8 cellular contexts compared by ENCODE assay signal in the genomic region with DNA sequence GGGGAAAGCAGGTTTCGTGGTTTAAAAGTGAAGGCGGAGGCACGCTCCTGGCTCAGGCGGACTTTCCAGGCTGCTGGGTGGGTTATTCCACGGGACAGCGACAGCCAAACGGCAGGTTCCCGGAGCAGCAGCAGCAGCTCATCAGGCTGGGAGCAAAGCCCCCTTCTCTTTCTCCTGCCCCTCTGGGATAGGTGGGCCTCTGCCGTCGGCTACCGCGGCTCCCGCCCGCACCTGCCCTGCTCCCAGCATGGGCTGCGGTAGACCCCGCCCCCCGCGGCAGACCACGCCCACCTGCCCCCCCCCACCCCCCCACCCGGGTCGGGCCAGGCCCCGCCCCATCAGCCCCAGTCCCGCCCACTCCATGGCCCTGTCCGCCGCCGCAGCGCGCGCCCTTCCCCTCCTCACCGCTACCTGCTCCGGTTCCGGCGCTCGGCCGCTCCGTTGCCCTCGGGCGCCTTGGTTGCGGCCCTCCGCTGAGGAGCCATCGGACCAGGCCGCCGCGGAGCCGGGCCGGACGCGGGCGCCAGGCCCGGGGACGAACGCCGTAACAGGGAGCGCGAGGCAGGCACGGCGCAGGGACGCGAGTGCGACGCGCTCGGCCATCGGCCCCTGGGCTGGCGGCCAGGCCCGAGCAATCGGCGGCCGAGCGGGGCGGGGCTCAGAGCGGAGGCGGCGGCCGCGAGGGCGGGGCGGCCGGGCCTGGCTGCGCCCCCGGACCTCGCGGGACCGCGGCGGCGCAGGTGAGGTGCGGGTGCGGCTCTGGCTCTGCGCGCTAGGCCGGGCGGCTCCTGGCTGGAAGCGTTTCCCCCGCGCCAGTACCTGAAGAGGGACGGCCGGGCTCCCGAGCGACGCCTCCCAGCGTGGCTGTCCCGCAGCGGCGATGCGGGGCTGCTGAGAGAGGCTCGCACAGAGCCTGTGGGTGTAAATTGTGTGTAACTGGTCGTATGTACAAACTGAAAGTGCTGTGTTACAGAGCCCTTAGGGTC. TPM values are rescaled to one million over a fixed set of nuclear protein-coding genes. Genes with fewer than 3 reads are reported as not detected.
DNase-seq lines count a peak whose midpoint lies in the region; TF ChIP-seq lines count a peak whose summit lies in the region.

TSS of gene HEXD (plus strand) at position 347 of the 986 bp plus-strand sequence. CDS start 1,453 bp downstream, outside the sequence.
TSS of gene OGFOD3 (minus strand) at position 586 of the 986 bp plus-strand sequence. CDS start at position 485, 101 bp downstream.

- H3K27me3 ChIP-seq in testis: no peaks in the 10 kb centered on the region

- no peaks in the 10 kb centered on the region for H3K27me3 Mint-ChIP-seq in activated naive CD4-positive, alpha-beta T cell treated with anti-CD3 and anti-CD28 coated beads, Interleukin-2, amount 50 U/mL, for 24 hours
- H3K27me3 Mint-ChIP-seq in osteocyte (ENCODE audit: unreplicated experiment): no peaks in the 10 kb centered on the region

- H3K27ac Mint-ChIP-seq in activated naive CD4-positive, alpha-beta T cell treated with anti-CD3 and anti-CD28 coated beads, Interleukin-2, amount 50 U/mL, for 24 hours: peak within 1 kb of the TSS; percentile 76
- peak within 1 kb of the TSS; percentile 41 for H3K27ac Mint-ChIP-seq in osteocyte (ENCODE audit: unreplicated experiment)

- no peak for TF ChIP-seq POLR2A in testis (IDR thresholded peaks at IDR 0.05)

- H3K4me1 Mint-ChIP-seq in activated naive CD4-positive, alpha-beta T cell treated with anti-CD3 and anti-CD28 coated beads, Interleukin-2, amount 50 U/mL, for 24 hours: peaks cover 36% of the 10 kb centered on the region
- H3K4me1 Mint-ChIP-seq in osteocyte (ENCODE audit: unreplicated experiment): peaks cover 21% of the 10 kb centered on the region

- H3K4me3 Mint-ChIP-seq in activated naive CD4-positive, alpha-beta T cell treated with anti-CD3 and anti-CD28 coated beads, Interleukin-2, amount 50 U/mL, for 24 hours: peak within 1 kb of the TSS; percentile 79
- H3K4me3 Mint-ChIP-seq in osteocyte (ENCODE audit: unreplicated experiment): peak within 1 kb of the TSS; percentile 80

- peaks cover 6% of the 10 kb centered on the region for H3K36me3 Mint-ChIP-seq in activated naive CD4-positive, alpha-beta T cell treated with anti-CD3 and anti-CD28 coated beads, Interleukin-2, amount 50 U/mL, for 24 hours
- peaks cover 13% of the 10 kb centered on the region for H3K36me3 Mint-ChIP-seq in osteocyte (ENCODE audit: unreplicated experiment)

- no peaks in the 10 kb centered on the region for H3K9me3 ChIP-seq in testis

- peak within 1 kb of the TSS; percentile 81 for H3K4me3 ChIP-seq in GM08714 (ENCODE audit: low read length)
- H3K4me3 ChIP-seq in HFF-Myc (replicated peaks; ENCODE audit: low read depth, low read length): peak within 1 kb of the TSS; percentile 77
- peak within 1 kb of the TSS; percentile 79 to 83 for H3K4me3 ChIP-seq in testis

- peak within 1 kb of the TSS; percentile 81 to 92 for H3K27ac ChIP-seq in testis

- peaks cover 7% of the 10 kb centered on the region for H3K4me1 ChIP-seq in testis

- TF ChIP-seq CTCF in HFF-Myc (IDR thresholded peaks at IDR 0.05; ENCODE audit: low read depth, low read length, missing control alignments) (no peak), osteocyte (IDR thresholded peaks at IDR 0.05) (no peak), testis (IDR thresholded peaks at IDR 0.05) (peak in 1 of 3 experiments; percentile 39)

- DNase-seq in HFF-Myc (ENCODE audit: extremely low read depth, low read depth): no peak
- DNase-seq in MV-4-11 (lab: John Stamatoyannopoulos, UW): peak; percentile 61
- peak; percentile 77 for DNase-seq in SKM-1 (lab: John Stamatoyannopoulos, UW; ENCODE audit: unreplicated experiment)
- DNase-seq in glomerular visceral epithelial cell (ENCODE audit: extremely low spot score): peak; percentile 86
- peak; percentile 94 for DNase-seq in osteocyte (ENCODE audit: extremely low spot score, unreplicated experiment)
- peak; percentile 82 for DNase-seq in testis

- no peaks in the 10 kb centered on the region for H3K9me3 Mint-ChIP-seq in activated naive CD4-positive, alpha-beta T cell treated with anti-CD3 and anti-CD28 coated beads, Interleukin-2, amount 50 U/mL, for 24 hours
- H3K9me3 Mint-ChIP-seq in osteocyte (ENCODE audit: unreplicated experiment): no peaks in the 10 kb centered on the region

- no peaks in the 10 kb centered on the region for H3K36me3 ChIP-seq in testis (ENCODE audit: low read depth, missing control alignments)

- intact Hi-C loops in testis (cut with DNase I; ENCODE audit: low total_unique reads): loop anchor here (10.0 kb wide), 1 partner anchor 63 kb away; the partner anchor contains the start of gene TEX19

- WGBS in testis, 2 donors: 0 to 1% methylated on average over 22 to 71 of the region's 108 CpGs

RNA-seq across cellular contexts. Expression of gene HEXD, which starts in this region (rescaled TPM):
- total RNA-seq in osteocyte (21.9 and 26.5 TPM in 2 replicates), testis (10 to 100 TPM; 90.9 to 95.3 TPM)
- 24.4 TPM for polyA plus RNA-seq in testis (ENCODE audit: insufficient read depth, low read depth, low replicate concordance)

RNA-seq across cellular contexts. Expression of gene OGFOD3, which starts in this region (rescaled TPM):
- total RNA-seq in osteocyte (30.7 and 32.8 TPM in 2 replicates), testis (10 to 100 TPM; 28.9 to 37.4 TPM)
- polyA plus RNA-seq in testis (ENCODE audit: insufficient read depth, low read depth, low replicate concordance): 19.6 TPM
